In the genomic region with DNA sequence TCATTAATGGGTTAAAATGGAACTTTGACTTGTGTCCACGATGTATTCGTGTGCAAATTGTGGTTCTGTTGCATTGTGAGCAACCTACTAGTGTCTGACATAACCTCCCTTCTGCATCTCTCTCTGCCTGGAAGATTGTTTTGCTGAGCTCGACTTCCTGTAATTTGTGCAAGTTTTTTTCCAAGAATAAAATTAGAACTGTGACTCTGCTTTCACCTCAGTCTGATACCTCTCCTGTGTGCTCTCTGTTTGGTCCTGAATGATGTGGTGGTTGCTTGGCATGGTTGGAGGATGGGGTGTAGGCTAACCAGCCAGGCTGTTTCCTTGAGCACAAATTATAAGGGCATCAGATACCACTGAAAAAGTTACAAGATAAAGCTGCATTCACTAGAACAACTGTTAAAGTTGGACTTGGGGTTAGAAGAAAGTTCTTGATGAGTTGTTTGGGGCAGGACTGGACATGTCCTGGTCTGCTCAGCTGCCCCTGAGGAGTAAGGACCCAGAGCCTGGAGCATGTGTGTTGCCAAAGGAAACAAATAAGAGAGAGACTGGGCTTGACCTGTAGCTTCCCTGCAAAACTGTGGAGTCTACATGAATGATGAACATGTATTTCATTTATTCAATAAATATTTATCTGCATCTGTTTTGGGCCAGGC, we compare ENCODE assay signal across 10 cellular contexts. TPM values are rescaled to one million over a fixed set of nuclear protein-coding genes. Genes with fewer than 3 reads are reported as not detected.
DNase-seq lines count a peak whose midpoint lies in the region; ATAC-seq, FAIRE-seq and TF ChIP-seq lines count a peak whose summit lies in the region.
"Had no signal": no experiment of that assay in that cellular context is flagged by ENCODE, and none has a peak within 500 bp of the region (broad histone marks: within the 10 kb centered on the region; RNA-seq: fewer than 3 reads in every experiment).

No MANE protein-coding gene starts in this region.

- peak overlapping the region; percentile 43 for H3K27ac ChIP-seq in CD4-positive, CD25-positive, alpha-beta regulatory T cell (ENCODE audit: insufficient read depth, low read length, poor library complexity, severe bottlenecking)
- H3K27ac ChIP-seq in astrocyte (ENCODE audit: low read depth, low read length) (no peak overlapping the region), small intestine (ENCODE audit: low read depth in 1 of 2, low read length in 1 of 2) (peak overlapping the region in 1 of 2 donors; percentile 24)

- H3K9me3 ChIP-seq in CD4-positive, CD25-positive, alpha-beta regulatory T cell (ENCODE audit: control insufficient read depth in 2 of 2, low read length in 2 of 2): no peaks in the 10 kb centered on the region
- H3K9me3 ChIP-seq in astrocyte (ENCODE audit: insufficient read depth, low read depth, low read length) (no peaks in the 10 kb centered on the region), small intestine (ENCODE audit: control insufficient read depth, low read depth) (no peaks in the 10 kb centered on the region)

- peaks cover 8% of the 10 kb centered on the region for H4K20me1 ChIP-seq in astrocyte (ENCODE audit: insufficient read depth, low read length)

- H3K4me3 Mint-ChIP-seq in CD4-positive, CD25-positive, alpha-beta regulatory T cell: peak overlapping the region; percentile 75 to 92 (median 86)
- peak overlapping the region; percentile 85 for H3K4me3 Mint-ChIP-seq in astrocyte (ENCODE audit: unreplicated experiment)

- FAIRE-seq in astrocyte (lab: Jason Lieb, UNC): no peak
- FAIRE-seq in small intestine (lab: Jason Lieb, UNC): no peak
- FAIRE-seq in H54 (lab: Jason Lieb, UNC): no peak

- H3K27ac Mint-ChIP-seq in CD4-positive, CD25-positive, alpha-beta regulatory T cell: peak overlapping the region; percentile 88 to 99 (median 94)
- peak overlapping the region; percentile 73 for H3K27ac Mint-ChIP-seq in astrocyte (ENCODE audit: unreplicated experiment)

- peak overlapping the region; percentile 51 for H2AFZ ChIP-seq in astrocyte (ENCODE audit: low read depth, low read length)

- peak overlapping the region; percentile 76 for H3K4me3 ChIP-seq in CD4-positive, CD25-positive, alpha-beta regulatory T cell (ENCODE audit: low read depth, low read length)
- H3K4me3 ChIP-seq in astrocyte (ENCODE audit: insufficient read depth, low read depth, low read length) (peak overlapping the region; percentile 12), small intestine (ENCODE audit: low read depth in 1 of 2, low read length in 2 of 2) (no peak overlapping the region)
- H3K4me3 ChIP-seq: lung had no signal

- H3K79me2 ChIP-seq in astrocyte (ENCODE audit: insufficient read depth, low read length): peaks cover 28% of the 10 kb centered on the region

- peak; percentile 32 to 35 for ATAC-seq in CD4-positive, CD25-positive, alpha-beta regulatory T cell (ENCODE audit: low read depth in 2 of 2)
- ATAC-seq in HG02610 (IDR thresholded peaks at IDR 0.05; ENCODE audit: unreplicated experiment): no peak

- no peak for TF ChIP-seq CTCF in astrocyte (IDR thresholded peaks at IDR 0.05; ENCODE audit: insufficient read depth, low read depth, low read length)

- peak overlapping the region; percentile 4 for H3K9ac ChIP-seq in astrocyte (ENCODE audit: low read length)

- peaks cover 0 to 3% (median 0%) of the 10 kb centered on the region in 7 donors for H3K9me3 Mint-ChIP-seq in CD4-positive, CD25-positive, alpha-beta regulatory T cell
- peaks cover 2% of the 10 kb centered on the region for H3K9me3 Mint-ChIP-seq in astrocyte (ENCODE audit: unreplicated experiment)

- H3K27me3 ChIP-seq in CD4-positive, CD25-positive, alpha-beta regulatory T cell (ENCODE audit: control insufficient read depth, insufficient read depth, low read length): no peaks in the 10 kb centered on the region
- H3K27me3 ChIP-seq in astrocyte (ENCODE audit: insufficient read depth, low read length): no peaks in the 10 kb centered on the region
- no peaks in the 10 kb centered on the region for H3K27me3 ChIP-seq in small intestine (ENCODE audit: control insufficient read depth in 2 of 2, insufficient read depth in 2 of 2, low read length in 2 of 2)

- no peaks in the 10 kb centered on the region for H3K36me3 Mint-ChIP-seq in CD4-positive, CD25-positive, alpha-beta regulatory T cell
- H3K36me3 Mint-ChIP-seq in astrocyte (ENCODE audit: low read depth, unreplicated experiment): no peaks in the 10 kb centered on the region

- H3K4me1 Mint-ChIP-seq in CD4-positive, CD25-positive, alpha-beta regulatory T cell: peaks cover 6 to 49% (median 35%) of the 10 kb centered on the region in 4 donors
- H3K4me1 Mint-ChIP-seq in astrocyte (ENCODE audit: low read depth, unreplicated experiment): peaks cover 27% of the 10 kb centered on the region

- no peaks in the 10 kb centered on the region for H3K27me3 Mint-ChIP-seq in CD4-positive, CD25-positive, alpha-beta regulatory T cell
- peaks cover 6% of the 10 kb centered on the region for H3K27me3 Mint-ChIP-seq in astrocyte (ENCODE audit: low read depth, unreplicated experiment)

- H3K4me2 ChIP-seq in astrocyte (ENCODE audit: low read length): peak overlapping the region; percentile 95

- TF ChIP-seq POLR2A in H54 (IDR thresholded peaks at IDR 0.05; ENCODE audit: low read depth, low read length): no peak

- H3K36me3 ChIP-seq in CD4-positive, CD25-positive, alpha-beta regulatory T cell (ENCODE audit: control insufficient read depth, insufficient read depth, low read length): no peaks in the 10 kb centered on the region
- H3K36me3 ChIP-seq in astrocyte (ENCODE audit: insufficient read depth, low read length) (no peaks in the 10 kb centered on the region), small intestine (ENCODE audit: control insufficient read depth in 2 of 2, insufficient read depth in 2 of 2, low read length in 2 of 2) (no peaks in the 10 kb centered on the region)

- H3K4me1 ChIP-seq in CD4-positive, CD25-positive, alpha-beta regulatory T cell (ENCODE audit: control insufficient read depth, insufficient read depth, low read length, poor library complexity, severe bottlenecking): peaks cover 44% of the 10 kb centered on the region
- peaks cover 35% of the 10 kb centered on the region for H3K4me1 ChIP-seq in astrocyte (ENCODE audit: insufficient read depth, low read length)
- H3K4me1 ChIP-seq in small intestine (ENCODE audit: control insufficient read depth in 2 of 2, insufficient read depth in 1 of 2, low read depth in 1 of 2, low read length in 1 of 2): peaks cover 0 to 4% of the 10 kb centered on the region in 2 donors

- WGBS in small intestine, 3 donors: 19 to 35% (median 32%) methylated on average over 3 of the region's 3 CpGs

- peak in 2 of 3 donors; percentile 27 to 77 for DNase-seq in CD4-positive, CD25-positive, alpha-beta regulatory T cell
- DNase-seq in KG1 (lab: John Stamatoyannopoulos, UW) (peak; percentile 31), astrocyte (ENCODE audit: low read depth) (peak; percentile 65), myocyte (ENCODE audit: low read depth) (peak; percentile 51), small intestine (no peak), H54 (ENCODE audit: insufficient read length, low spot score) (no peak), NCI-H82 treated with DMSO at 0.1 percent for 48 hours (lab: John Stamatoyannopoulos, UW; ENCODE audit: unreplicated experiment) (no peak)
- DNase-seq: NCI-H69 had no signal

RNA-seq across cellular contexts. Expression of gene VOPP1, which starts 1.9 kb away (rescaled TPM):
- total RNA-seq in CD4-positive, CD25-positive, alpha-beta regulatory T cell: 128 TPM
- polyA plus RNA-seq in CD4-positive, CD25-positive, alpha-beta regulatory T cell: 10 to 100 TPM; 40.3 to 68.4 (median 56.1) TPM
- total RNA-seq in astrocyte: 111 and 133 TPM in 2 replicates
- 57.5 TPM in 2 replicates for total RNA-seq in myocyte
- 149 TPM for polyA plus RNA-seq in myocyte (2012)
- polyA plus RNA-seq in small intestine: 10 to 100 TPM; 24.6 to 37.8 (median 33.5) TPM

Comparison
In these comparisons a context has a peak if more than half of its experiments do, and no peak if none do; other contexts are left out.
1. DNase-seq: peak in CD4-positive, CD25-positive, alpha-beta regulatory T cell (2 of 3), KG1 (single experiment), astrocyte (single experiment) and myocyte (single experiment); none in small intestine (single experiment), H54 (single experiment) and NCI-H82 treated with DMSO at 0.1 percent for 48 hours (single experiment).
2. H3K4me3 ChIP-seq: peak in CD4-positive, CD25-positive, alpha-beta regulatory T cell (single experiment) and astrocyte (single experiment); none in small intestine (0 of 2).